Comparison of ENCODE assay signal across 9 cellular contexts in genomic region chr11:117815262-117815803, GRCh38. TPM values are rescaled to one million over a fixed set of nuclear protein-coding genes. Genes with fewer than 3 reads are reported as not detected.
DNase-seq lines count a peak whose midpoint lies in the region; ATAC-seq and TF ChIP-seq lines count a peak whose summit lies in the region.
"Had no signal": no experiment of that assay in that cellular context is flagged by ENCODE, and none has a peak within 500 bp of the region (broad histone marks: within the 10 kb centered on the region; RNA-seq: fewer than 3 reads in every experiment).

No MANE protein-coding gene starts in this region.

- peak overlapping the region; percentile 87 for H3K27ac Mint-ChIP-seq in CD4-positive, alpha-beta T cell
- H3K27ac Mint-ChIP-seq in HFFc6: no peak overlapping the region

- peak; percentile 38 to 70 (median 52) for DNase-seq in CD4-positive, alpha-beta T cell
- DNase-seq in HL-60 (ENCODE audit: low read depth in 1 of 2, low spot score in 1 of 2): peak; percentile 74 to 93
- DNase-seq in activated CD4-positive, alpha-beta T cell treated with anti-CD3 and anti-CD28 coated beads for 48 hours: peak; percentile 74
- DNase-seq in stimulated activated CD4-positive, alpha-beta T cell treated with anti-CD3 and anti-CD28 coated beads, Interleukin-1b, Interleukin-23, amount 100 ng/mL, for 4 hours (ENCODE audit: low read depth in 2 of 2): peak; percentile 40 to 60
- no peak for DNase-seq in HFFc6
- no peak for DNase-seq in COLO829 (ENCODE audit: low spot score)

- POLR2A ChIA-PET in CD4-positive, alpha-beta T cell (lab: Charles Lee): interaction anchor here (0.6 to 2.3 kb wide), 10 partner anchors 8 to 361 kb away, joined by 3 to 21 read pairs (median 4); partner anchors contain the start of gene SCN2B

- peak; percentile 84 for ATAC-seq in CD4-positive, alpha-beta T cell (ENCODE audit: poor library complexity)
- ATAC-seq in GM19468 (IDR thresholded peaks at IDR 0.05; ENCODE audit: extremely low read depth, unreplicated experiment) (peak; percentile 30), esophagus mucosa (peak; percentile 20)

- H3K27ac ChIP-seq in CD4-positive, alpha-beta T cell (ENCODE audit: low read depth, low read length): peak overlapping the region; percentile 74
- H3K27ac ChIP-seq in HL-60 (replicated peaks): peak overlapping the region; percentile 69
- H3K27ac ChIP-seq: epithelial cell of prostate had no signal

- CTCF ChIA-PET in CD4-positive, alpha-beta T cell (lab: Charles Lee): interaction anchor here (0.7 to 4.4 kb wide), 7 partner anchors 8 to 238 kb away, joined by 3 to 98 read pairs (median 5); no protein-coding TSS in a partner anchor

- peaks cover 42% of the 10 kb centered on the region for H3K4me1 Mint-ChIP-seq in CD4-positive, alpha-beta T cell (ENCODE audit: low read depth)
- H3K4me1 Mint-ChIP-seq in HFFc6 (ENCODE audit: low read depth): peaks cover 22% of the 10 kb centered on the region; the same call in 1 of the 2 replicates

- H3K36me3 Mint-ChIP-seq in CD4-positive, alpha-beta T cell (ENCODE audit: low read depth): no peaks in the 10 kb centered on the region
- no peaks in the 10 kb centered on the region for H3K36me3 Mint-ChIP-seq in HFFc6 (ENCODE audit: low read depth)

- H3K4me3 Mint-ChIP-seq in CD4-positive, alpha-beta T cell: peak overlapping the region; percentile 77
- no peak overlapping the region for H3K4me3 Mint-ChIP-seq in HFFc6

- H3K27me3 Mint-ChIP-seq in CD4-positive, alpha-beta T cell: no peaks in the 10 kb centered on the region
- peaks cover 24% of the 10 kb centered on the region for H3K27me3 Mint-ChIP-seq in HFFc6 (ENCODE audit: insufficient read depth)

- intact Hi-C loops in CD4-positive, alpha-beta T cell (cut with DNase I, micrococcal nuclease): loop anchor here in 1 of 2 experiments (2.0 to 10.0 kb wide), 3 partner anchors 172 to 391 kb away; partner anchors contain the start of gene IL10RA

- H3K9me3 ChIP-seq in CD4-positive, alpha-beta T cell (ENCODE audit: control insufficient read depth, low read length): no peaks in the 10 kb centered on the region

- no peaks in the 10 kb centered on the region for H3K9me3 Mint-ChIP-seq in CD4-positive, alpha-beta T cell
- no peaks in the 10 kb centered on the region for H3K9me3 Mint-ChIP-seq in HFFc6

- no peak for TF ChIP-seq CTCF in CD4-positive, alpha-beta T cell (IDR thresholded peaks at IDR 0.05)
- TF ChIP-seq CTCF in HL-60 (IDR thresholded peaks at IDR 0.05; ENCODE audit: insufficient read depth, low read length): no peak
- TF ChIP-seq CTCF in HFFc6 (IDR thresholded peaks at IDR 0.05): no peak

- H3K4me3 ChIP-seq in HL-60 (replicated peaks; ENCODE audit: insufficient read depth, low read length): no peak overlapping the region

- no peaks in the 10 kb centered on the region for H3K27me3 ChIP-seq in CD4-positive, alpha-beta T cell (ENCODE audit: control insufficient read depth, insufficient read depth, low read length)
- no peaks in the 10 kb centered on the region for H3K27me3 ChIP-seq in HL-60 (ENCODE audit: insufficient read depth, poor library complexity, severe bottlenecking)

RNA-seq across cellular contexts. Expression of gene FXYD2, which starts 9.2 kb away (rescaled TPM):
- total RNA-seq in CD4-positive, alpha-beta T cell: 1 to 10 TPM; 1.7 to 2.1 TPM
- not detected for total RNA-seq in esophagus mucosa
- under 1 TPM in 1 of 6 experiments, not detected in 5; 0.40 TPM for total RNA-seq in HFFc6 (2021; fragmentation: NEBNext Ultra II Directional; extraction: Animal tissue kit (Norgen Biotek cat#: 25700))

RNA-seq across cellular contexts. Expression of gene DSCAML1, which starts 18.3 kb away (rescaled TPM):
- under 1 TPM; 0.22 to 0.61 TPM for total RNA-seq in CD4-positive, alpha-beta T cell
- total RNA-seq in esophagus mucosa: not detected
- not detected for total RNA-seq in HFFc6 (2021; fragmentation: NEBNext Ultra II Directional; extraction: Animal tissue kit (Norgen Biotek cat#: 25700))

Comparison
In these comparisons a context has a peak if more than half of its experiments do, and no peak if none do; other contexts are left out.
1. ATAC-seq: peak in every context shown above with its lines; median percentile 84 in CD4-positive, alpha-beta T cell; 30 in GM19468; 20 in esophagus mucosa.
2. DNase-seq: peak in CD4-positive, alpha-beta T cell (10 of 10), HL-60 (2 of 2), activated CD4-positive, alpha-beta T cell treated with anti-CD3 and anti-CD28 coated beads for 48 hours (single experiment) and stimulated activated CD4-positive, alpha-beta T cell treated with anti-CD3 and anti-CD28 coated beads, Interleukin-1b, Interleukin-23, amount 100 ng/mL, for 4 hours (2 of 2); none in HFFc6 (single experiment) and COLO829 (single experiment).